In genomic region chrX:149525389-149525788, GRCh38 we compare ENCODE assay signal across 8 cellular contexts.
A peak's percentile ranks its signal among the peaks of the same experiment; 100 is the strongest.
DNase-seq lines count a peak whose midpoint lies in the region; ATAC-seq and TF ChIP-seq lines count a peak whose summit lies in the region.
"Not testable (repeated sequence)": the region's sequence is repeated elsewhere in the genome, so short reads cannot be mapped to it uniquely, and the experiment has no call there.

No MANE protein-coding gene starts in this region.

- H3K27me3 ChIP-seq in WERI-Rb-1 (ENCODE audit: insufficient read depth, low read depth, severe bottlenecking), result not testable (repeated sequence)

- ATAC-seq in GM21526 (IDR thresholded peaks at IDR 0.05; ENCODE audit: low FRiP score, unreplicated experiment) (peak; percentile 94), HG03442 (IDR thresholded peaks at IDR 0.05; ENCODE audit: unreplicated experiment) (peak; percentile 96)

- peak; percentile 11 for DNase-seq in DMS79 treated with DMSO at 0.1 percent for 48 hours (lab: John Stamatoyannopoulos, UW)
- DNase-seq in NCI-H69 (lab: John Stamatoyannopoulos, UW), result peak; percentile 77
- DNase-seq in WERI-Rb-1, result peak; percentile 24
- DNase-seq in astrocyte of the spinal cord (ENCODE audit: low read depth, low spot score), result peak; percentile 81
- DNase-seq in kidney tubule cell (ENCODE audit: low spot score), result peak; percentile 74
- DNase-seq in stimulated activated CD8-positive, alpha-beta memory T cell treated with anti-CD3 and anti-CD28 coated beads, Interleukin-12 subunit alpha, Interleukin-12 subunit beta, amount 100 ng/mL, for 4 hours (ENCODE audit: low read depth), result peak; percentile 36

- H3K27ac ChIP-seq in WERI-Rb-1, result not testable (repeated sequence)

- not testable (repeated sequence) for TF ChIP-seq CTCF in WERI-Rb-1 (IDR thresholded peaks at IDR 0.05; ENCODE audit: low read depth, low read length); astrocyte of the spinal cord (IDR thresholded peaks at IDR 0.05; ENCODE audit: low read depth, low read length)

- not testable (repeated sequence) for H3K4me3 ChIP-seq in WERI-Rb-1 (ENCODE audit: low read depth, low read length); astrocyte of the spinal cord (ENCODE audit: low read depth, low read length)

- H3K36me3 ChIP-seq in WERI-Rb-1, result not testable (repeated sequence)

- H3K9me3 ChIP-seq in WERI-Rb-1 (ENCODE audit: severe bottlenecking), result not testable (repeated sequence)

- in situ Hi-C loops in astrocyte of the spinal cord (cut with HindIII; ENCODE audit: low sequenced_read_pairs), result not testable (repeated sequence)

Comparison
In these comparisons a context has a peak if more than half of its experiments do, and no peak if none do; other contexts are left out.
1. DNase-seq: peak in every context shown above with its lines; median percentile 81 in astrocyte of the spinal cord; 77 in NCI-H69; 74 in kidney tubule cell; 36 in stimulated activated CD8-positive, alpha-beta memory T cell treated with anti-CD3 and anti-CD28 coated beads, Interleukin-12 subunit alpha, Interleukin-12 subunit beta, amount 100 ng/mL, for 4 hours; 24 in WERI-Rb-1; 11 in DMS79 treated with DMSO at 0.1 percent for 48 hours.